In the genomic region with DNA sequence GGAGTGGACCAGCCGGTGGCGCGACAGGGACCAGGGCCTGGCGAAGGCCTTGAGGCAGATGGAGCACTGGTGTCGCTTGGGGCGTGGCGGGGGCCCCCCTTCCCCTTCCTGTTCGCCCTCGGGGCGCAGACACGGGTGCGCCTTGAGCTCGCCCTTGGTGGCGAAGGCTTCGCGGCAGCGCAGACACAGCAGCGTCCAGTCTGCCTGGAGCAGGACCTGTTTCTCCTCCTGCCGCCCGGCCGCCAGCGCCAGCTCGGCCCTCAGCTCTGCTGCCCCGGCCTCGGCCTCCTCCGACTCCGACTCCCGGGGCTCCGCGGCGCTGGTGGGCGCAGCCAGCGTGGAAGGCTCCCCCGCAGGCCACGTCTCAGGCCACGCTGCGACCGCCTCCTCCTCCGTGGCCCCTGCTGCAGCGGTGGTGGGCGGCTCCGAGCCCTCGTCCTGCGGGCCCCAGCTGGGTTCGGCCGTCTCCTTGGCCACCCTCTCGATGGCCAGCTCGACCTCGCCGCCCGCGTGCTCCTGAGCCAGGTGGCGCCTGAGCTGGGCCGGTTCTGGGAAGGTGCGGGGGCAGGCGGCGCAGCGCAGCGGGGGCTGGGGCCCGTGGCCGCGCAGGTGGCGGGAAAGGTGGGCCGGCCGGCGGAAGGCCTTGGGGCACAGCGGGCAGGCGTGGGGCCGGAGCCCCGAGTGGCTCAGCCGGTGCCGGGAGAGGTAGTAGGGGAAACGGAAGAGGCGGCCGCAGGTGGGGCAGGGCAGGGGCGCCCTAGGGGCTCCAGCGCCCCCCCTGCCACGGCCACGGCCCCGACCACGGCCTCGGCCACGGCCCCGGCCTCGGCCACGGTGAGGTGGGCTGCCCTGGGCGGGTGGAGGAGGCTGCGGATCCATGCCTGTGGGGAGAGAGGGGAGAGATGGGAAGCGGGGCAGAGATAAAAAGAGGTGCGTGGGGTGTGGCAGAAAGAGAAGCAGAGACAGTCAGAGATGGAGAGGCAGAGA, we compare ENCODE assay signal across 1 cellular context.
TF ChIP-seq lines count a peak whose summit lies in the region.

No MANE protein-coding gene starts in this region.

TF ChIP-seq in IMR-90, 13 proteins besides CTCF, POLR2A, EP300 and RAD21:
- TF ChIP-seq, protein P1, sequence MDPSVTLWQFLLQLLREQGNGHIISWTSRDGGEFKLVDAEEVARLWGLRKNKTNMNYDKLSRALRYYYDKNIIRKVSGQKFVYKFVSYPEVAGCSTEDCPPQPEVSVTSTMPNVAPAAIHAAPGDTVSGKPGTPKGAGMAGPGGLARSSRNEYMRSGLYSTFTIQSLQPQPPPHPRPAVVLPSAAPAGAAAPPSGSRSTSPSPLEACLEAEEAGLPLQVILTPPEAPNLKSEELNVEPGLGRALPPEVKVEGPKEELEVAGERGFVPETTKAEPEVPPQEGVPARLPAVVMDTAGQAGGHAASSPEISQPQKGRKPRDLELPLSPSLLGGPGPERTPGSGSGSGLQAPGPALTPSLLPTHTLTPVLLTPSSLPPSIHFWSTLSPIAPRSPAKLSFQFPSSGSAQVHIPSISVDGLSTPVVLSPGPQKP (IDR thresholded peaks at IDR 0.05; ENCODE audit: borderline replicate concordance, low read depth, low read length) = no peak
- no peak for TF ChIP-seq MAZ (IDR thresholded peaks at IDR 0.05; ENCODE audit: borderline replicate concordance, low read depth, low read length)
